ENCODE assay signal across 1 cellular context in the genomic region with DNA sequence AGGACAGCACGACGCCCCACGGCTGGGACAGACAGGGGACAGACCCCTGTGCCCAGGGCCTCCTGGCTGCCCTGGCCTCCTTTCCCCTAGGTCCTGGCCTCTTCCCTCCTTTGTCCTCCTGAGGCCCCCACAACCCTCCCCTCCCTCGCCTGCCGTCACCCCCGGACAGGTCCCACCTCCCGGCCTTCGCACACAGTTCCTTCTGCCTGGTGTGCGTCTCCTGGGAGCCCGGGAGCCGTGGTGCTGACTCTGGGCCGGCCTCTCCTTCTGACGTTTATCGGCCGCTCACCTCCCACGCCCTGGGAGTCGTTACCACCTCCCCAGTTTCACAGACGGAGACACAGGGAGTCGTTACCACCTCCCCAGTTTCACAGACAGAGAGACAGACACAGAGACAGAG.
TF ChIP-seq lines count a peak whose summit lies in the region.

No MANE protein-coding gene starts in this region.

TF ChIP-seq in GM23338, 12 proteins besides CTCF, POLR2A, EP300 and RAD21 (continued from another document):
- TF ChIP-seq, protein P1, sequence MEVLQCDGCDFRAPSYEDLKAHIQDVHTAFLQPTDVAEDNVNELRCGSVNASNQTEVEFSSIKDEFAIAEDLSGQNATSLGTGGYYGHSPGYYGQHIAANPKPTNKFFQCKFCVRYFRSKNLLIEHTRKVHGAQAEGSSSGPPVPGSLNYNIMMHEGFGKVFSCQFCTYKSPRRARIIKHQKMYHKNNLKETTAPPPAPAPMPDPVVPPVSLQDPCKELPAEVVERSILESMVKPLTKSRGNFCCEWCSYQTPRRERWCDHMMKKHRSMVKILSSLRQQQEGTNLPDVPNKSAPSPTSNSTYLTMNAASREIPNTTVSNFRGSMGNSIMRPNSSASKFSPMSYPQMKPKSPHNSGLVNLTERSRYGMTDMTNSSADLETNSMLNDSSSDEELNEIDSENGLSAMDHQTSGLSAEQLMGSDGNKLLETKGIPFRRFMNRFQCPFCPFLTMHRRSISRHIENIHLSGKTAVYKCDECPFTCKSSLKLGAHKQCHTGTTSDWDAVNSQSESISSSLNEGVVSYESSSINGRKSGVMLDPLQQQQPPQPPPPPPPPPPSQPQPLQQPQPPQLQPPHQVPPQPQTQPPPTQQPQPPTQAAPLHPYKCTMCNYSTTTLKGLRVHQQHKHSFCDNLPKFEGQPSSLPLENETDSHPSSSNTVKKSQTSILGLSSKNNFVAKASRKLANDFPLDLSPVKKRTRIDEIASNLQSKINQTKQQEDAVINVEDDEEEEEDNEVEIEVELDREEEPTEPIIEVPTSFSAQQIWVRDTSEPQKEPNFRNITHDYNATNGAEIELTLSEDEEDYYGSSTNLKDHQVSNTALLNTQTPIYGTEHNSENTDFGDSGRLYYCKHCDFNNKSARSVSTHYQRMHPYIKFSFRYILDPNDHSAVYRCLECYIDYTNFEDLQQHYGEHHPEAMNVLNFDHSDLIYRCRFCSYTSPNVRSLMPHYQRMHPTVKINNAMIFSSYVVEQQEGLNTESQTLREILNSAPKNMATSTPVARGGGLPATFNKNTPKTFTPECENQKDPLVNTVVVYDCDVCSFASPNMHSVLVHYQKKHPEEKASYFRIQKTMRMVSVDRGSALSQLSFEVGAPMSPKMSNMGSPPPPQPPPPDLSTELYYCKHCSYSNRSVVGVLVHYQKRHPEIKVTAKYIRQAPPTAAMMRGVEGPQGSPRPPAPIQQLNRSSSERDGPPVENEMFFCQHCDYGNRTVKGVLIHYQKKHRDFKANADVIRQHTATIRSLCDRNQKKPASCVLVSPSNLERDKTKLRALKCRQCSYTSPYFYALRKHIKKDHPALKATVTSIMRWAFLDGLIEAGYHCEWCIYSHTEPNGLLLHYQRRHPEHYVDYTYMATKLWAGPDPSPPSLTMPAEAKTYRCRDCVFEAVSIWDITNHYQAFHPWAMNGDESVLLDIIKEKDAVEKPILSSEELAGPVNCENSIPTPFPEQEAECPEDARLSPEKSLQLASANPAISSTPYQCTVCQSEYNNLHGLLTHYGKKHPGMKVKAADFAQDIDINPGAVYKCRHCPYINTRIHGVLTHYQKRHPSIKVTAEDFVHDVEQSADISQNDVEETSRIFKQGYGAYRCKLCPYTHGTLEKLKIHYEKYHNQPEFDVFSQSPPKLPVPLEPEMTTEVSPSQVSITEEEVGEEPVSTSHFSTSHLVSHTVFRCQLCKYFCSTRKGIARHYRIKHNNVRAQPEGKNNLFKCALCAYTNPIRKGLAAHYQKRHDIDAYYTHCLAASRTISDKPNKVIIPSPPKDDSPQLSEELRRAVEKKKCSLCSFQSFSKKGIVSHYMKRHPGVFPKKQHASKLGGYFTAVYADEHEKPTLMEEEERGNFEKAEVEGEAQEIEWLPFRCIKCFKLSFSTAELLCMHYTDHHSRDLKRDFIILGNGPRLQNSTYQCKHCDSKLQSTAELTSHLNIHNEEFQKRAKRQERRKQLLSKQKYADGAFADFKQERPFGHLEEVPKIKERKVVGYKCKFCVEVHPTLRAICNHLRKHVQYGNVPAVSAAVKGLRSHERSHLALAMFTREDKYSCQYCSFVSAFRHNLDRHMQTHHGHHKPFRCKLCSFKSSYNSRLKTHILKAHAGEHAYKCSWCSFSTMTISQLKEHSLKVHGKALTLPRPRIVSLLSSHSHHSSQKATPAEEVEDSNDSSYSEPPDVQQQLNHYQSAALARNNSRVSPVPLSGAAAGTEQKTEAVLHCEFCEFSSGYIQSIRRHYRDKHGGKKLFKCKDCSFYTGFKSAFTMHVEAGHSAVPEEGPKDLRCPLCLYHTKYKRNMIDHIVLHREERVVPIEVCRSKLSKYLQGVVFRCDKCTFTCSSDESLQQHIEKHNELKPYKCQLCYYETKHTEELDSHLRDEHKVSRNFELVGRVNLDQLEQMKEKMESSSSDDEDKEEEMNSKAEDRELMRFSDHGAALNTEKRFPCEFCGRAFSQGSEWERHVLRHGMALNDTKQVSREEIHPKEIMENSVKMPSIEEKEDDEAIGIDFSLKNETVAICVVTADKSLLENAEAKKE (CRISPR knock-in tag; IDR thresholded peaks at IDR 0.05), result no peak
- no peak for TF ChIP-seq ZNF331 (CRISPR knock-in tag; IDR thresholded peaks at IDR 0.05; ENCODE audit: low read depth)
- TF ChIP-seq CREB1 (CRISPR knock-in tag; IDR thresholded peaks at IDR 0.05; ENCODE audit: low read depth), result no peak
